1 cellular context compared by ENCODE assay signal in genomic region chr11:128586689-128587088, GRCh38.
TF ChIP-seq lines count a peak whose summit lies in the region.

No MANE protein-coding gene starts in this region.

TF ChIP-seq in IMR-90, 13 proteins besides CTCF, POLR2A, EP300 and RAD21 (continued from another document):
- TF ChIP-seq MXI1 (IDR thresholded peaks at IDR 0.05; ENCODE audit: borderline replicate concordance, low read depth, low read length) (no peak), MAFK (IDR thresholded peaks at IDR 0.05; ENCODE audit: low read depth, low read length) (no peak), SMC3 (IDR thresholded peaks at IDR 0.05; ENCODE audit: low read depth, low read length) (no peak), MAZ (IDR thresholded peaks at IDR 0.05; ENCODE audit: borderline replicate concordance, low read depth, low read length) (no peak), NFE2L2 (IDR thresholded peaks at IDR 0.05; ENCODE audit: low read depth, low read length) (no peak), BHLHE40 (IDR thresholded peaks at IDR 0.05; ENCODE audit: low read depth, low read length) (no peak), CHD1 (IDR thresholded peaks at IDR 0.05; ENCODE audit: low read depth, low read length) (no peak), RFX5 (IDR thresholded peaks at IDR 0.05; ENCODE audit: low read depth, low read length) (no peak), RCOR1 (IDR thresholded peaks at IDR 0.05; ENCODE audit: insufficient replicate concordance, low read length) (no peak), FOS (IDR thresholded peaks at IDR 0.05; ENCODE audit: low read depth, low read length) (no peak)
- TF ChIP-seq, protein P1, sequence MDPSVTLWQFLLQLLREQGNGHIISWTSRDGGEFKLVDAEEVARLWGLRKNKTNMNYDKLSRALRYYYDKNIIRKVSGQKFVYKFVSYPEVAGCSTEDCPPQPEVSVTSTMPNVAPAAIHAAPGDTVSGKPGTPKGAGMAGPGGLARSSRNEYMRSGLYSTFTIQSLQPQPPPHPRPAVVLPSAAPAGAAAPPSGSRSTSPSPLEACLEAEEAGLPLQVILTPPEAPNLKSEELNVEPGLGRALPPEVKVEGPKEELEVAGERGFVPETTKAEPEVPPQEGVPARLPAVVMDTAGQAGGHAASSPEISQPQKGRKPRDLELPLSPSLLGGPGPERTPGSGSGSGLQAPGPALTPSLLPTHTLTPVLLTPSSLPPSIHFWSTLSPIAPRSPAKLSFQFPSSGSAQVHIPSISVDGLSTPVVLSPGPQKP (IDR thresholded peaks at IDR 0.05; ENCODE audit: borderline replicate concordance, low read depth, low read length): no peak
